ENCODE assay signal across 12 cellular contexts in the genomic region with DNA sequence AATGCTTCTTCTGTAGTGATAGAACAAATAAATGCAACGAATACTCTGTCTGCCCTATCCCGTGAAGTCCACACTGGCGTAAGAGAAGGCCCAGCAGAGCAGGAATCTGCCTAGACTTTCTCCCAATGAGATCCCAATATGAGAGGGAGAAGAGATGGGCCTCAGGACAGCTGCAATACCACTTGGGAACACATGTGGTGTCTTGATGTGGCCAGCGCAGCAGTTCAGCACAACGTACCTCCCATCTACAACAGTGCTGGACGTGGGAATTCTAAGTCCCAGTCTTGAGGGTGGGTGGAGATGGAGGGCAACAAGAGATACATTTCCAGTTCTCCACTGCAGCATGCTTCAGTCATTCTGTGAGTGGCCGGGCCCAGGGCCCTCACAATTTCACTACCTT. TPM values are rescaled to one million over a fixed set of nuclear protein-coding genes. Genes with fewer than 3 reads are reported as not detected.
DNase-seq lines count a peak whose midpoint lies in the region; ATAC-seq, FAIRE-seq and TF ChIP-seq lines count a peak whose summit lies in the region.
"Had no signal": no experiment of that assay in that cellular context is flagged by ENCODE, and none has a peak within 500 bp of the region (broad histone marks: within the 10 kb centered on the region; RNA-seq: fewer than 3 reads in every experiment).

No MANE protein-coding gene starts in this region.

- no peak overlapping the region for H3K4ac ChIP-seq in H1 (replicated peaks; ENCODE audit: insufficient read length, low read depth, low read length)

- H4K91ac ChIP-seq in H1 (replicated peaks; ENCODE audit: insufficient read length, low read length) = no peak overlapping the region

- H4K20me1 ChIP-seq in PC-3 (ENCODE audit: low read length) (no peaks in the 10 kb centered on the region), H1 (replicated peaks in 1 of 2; ENCODE audit: control insufficient read depth in 1 of 2, insufficient read depth in 2 of 2, low read length in 2 of 2) (no peaks in the 10 kb centered on the region)

- no peak overlapping the region for H3K23ac ChIP-seq in H1 (ENCODE audit: insufficient read length)

- BruUV-seq in PC-3 (replicated peaks; lab: Mats Ljungman, UMichigan) = no TSS peak

- TF ChIP-seq EP300 in A549 (IDR thresholded peaks at IDR 0.05) (no peak), H1 (IDR thresholded peaks at IDR 0.05; ENCODE audit: borderline replicate concordance in 1 of 2, low read depth in 2 of 2, low read length in 2 of 2) (no peak), tibial nerve (IDR thresholded peaks at IDR 0.05) (no peak), stomach (IDR thresholded peaks at IDR 0.05) (no peak)

- H3K79me1 ChIP-seq in H1 (ENCODE audit: low read depth, low read length) = no peaks in the 10 kb centered on the region; the same call in 1 of the 2 replicates

- intact Hi-C loops in PC-3 (cut with micrococcal nuclease) (no loop called here), upper lobe of right lung (cut with DNase I) (no loop called here), stomach (cut with DNase I; ENCODE audit: low total_unique reads) (no loop called here)

- H3K4me1 ChIP-seq in A549 (no peaks in the 10 kb centered on the region), PC-3 (ENCODE audit: insufficient read depth, low read length) (no peaks in the 10 kb centered on the region), H1 (replicated peaks in 1 of 4; ENCODE audit: control insufficient read depth in 3 of 4, insufficient read depth in 4 of 4, low read length in 3 of 4) (no peaks in the 10 kb centered on the region), tibial nerve (no peaks in the 10 kb centered on the region), upper lobe of right lung (no peaks in the 10 kb centered on the region), stomach (peaks cover 0 to 8% (median 3%) of the 10 kb centered on the region in 4 donors)

- H3K27ac ChIP-seq in A549 (no peak overlapping the region), PC-3 (ENCODE audit: low read length) (no peak overlapping the region), H1 (ENCODE audit: low read depth, low read length) (no peak overlapping the region), tibial nerve (no peak overlapping the region), upper lobe of right lung (no peak overlapping the region), stomach (no peak overlapping the region)

- H3K36me3 ChIP-seq in PC-3 (ENCODE audit: low read depth, low read length) (no peaks in the 10 kb centered on the region), H1 (ENCODE audit: control insufficient read depth in 2 of 4, insufficient read depth in 4 of 4, low read length in 3 of 4) (no peaks in the 10 kb centered on the region), tibial nerve (no peaks in the 10 kb centered on the region), upper lobe of right lung (no peaks in the 10 kb centered on the region), stomach (peaks cover 0 to 18% (median 16%) of the 10 kb centered on the region in 4 donors)

- TF ChIP-seq RAD21 in A549 (conservative IDR thresholded peaks at IDR 0.05 in 1 of 2, IDR thresholded peaks at IDR 0.05 in 1 of 2) (no peak), H1 (IDR thresholded peaks at IDR 0.05 in 1 of 2, conservative IDR thresholded peaks at IDR 0.05 in 1 of 2; ENCODE audit: low read depth in 2 of 2, low read length in 2 of 2) (no peak; a peak in 2 of 4 replicates)

- H3K79me2 ChIP-seq in PC-3 (ENCODE audit: low read length) (no peaks in the 10 kb centered on the region), H1 (ENCODE audit: control insufficient read depth in 1 of 2, insufficient read depth in 2 of 2, low read length in 2 of 2) (no peaks in the 10 kb centered on the region)

- ATAC-seq in A549 (peak; percentile 73 to 86; a peak in 5 of 6 replicates), PC-3 (peak; percentile 50), upper lobe of right lung (no peak)

- no peak overlapping the region for H3K4me3 ChIP-seq in A549
- H3K4me3 ChIP-seq in PC-3 (ENCODE audit: low read length) = no peak overlapping the region
- H3K4me3 ChIP-seq in H1 (ENCODE audit: extremely low read depth in 1 of 4, insufficient read depth in 2 of 4, low read depth in 3 of 4, low read length in 4 of 4) = no peak overlapping the region
- H3K4me3 ChIP-seq in tibial nerve = no peak overlapping the region
- no peak overlapping the region for H3K4me3 ChIP-seq in upper lobe of right lung
- no peak overlapping the region for H3K4me3 ChIP-seq in stomach

- no peak overlapping the region for H4K5ac ChIP-seq in H1 (ENCODE audit: insufficient read length, low read depth, low read length)

- CTCF ChIA-PET in A549 (lab: Yijun Ruan, JAX) = interaction anchor here (4.0 kb wide), 1 partner anchor 13 kb away, joined by 24 read pairs; no protein-coding TSS in a partner anchor
- CTCF ChIA-PET in PC-3 (lab: Charles Lee) = no interaction called here
- CTCF ChIA-PET in H1 (lab: Charles Lee; ENCODE audit: partially characterized antibody) = interaction anchor here (1.2 to 6.9 kb wide), 2 partner anchors 13 to 27 kb away, joined by 3 to 50 read pairs; no protein-coding TSS in a partner anchor

- H3K9me3 ChIP-seq in A549 = no peaks in the 10 kb centered on the region
- no peaks in the 10 kb centered on the region for H3K9me3 ChIP-seq in PC-3 (ENCODE audit: low read length)
- H3K9me3 ChIP-seq in H1 (ENCODE audit: insufficient read depth in 2 of 2, low read depth in 1 of 2, low read length in 1 of 2) = no peaks in the 10 kb centered on the region
- no peaks in the 10 kb centered on the region for H3K9me3 ChIP-seq in tibial nerve
- H3K9me3 ChIP-seq in upper lobe of right lung = no peaks in the 10 kb centered on the region
- no peaks in the 10 kb centered on the region for H3K9me3 ChIP-seq in stomach

- no peaks in the 10 kb centered on the region for H3F3A ChIP-seq in PC-3 (ENCODE audit: low read length, unreplicated experiment)

- FAIRE-seq in A549 (lab: Jason Lieb, UNC) (no peak), H1 (lab: Jason Lieb, UNC) (peak; percentile 13)

- 27% methylated on average over 7 of the region's 7 CpGs for WGBS in A549 (ENCODE audit: missing lambda C conversion rate)
- 88% methylated on average over 7 of the region's 7 CpGs; no CpG with 5 or more reads in 1 of the 2 experiments for WGBS in H1 (ENCODE audit: extremely low coverage in 1 of 2, insufficient coverage in 1 of 2, insufficient read length in 1 of 2, insufficient replicate concordance in 2 of 2, low coverage in 1 of 2, low lambda C conversion rate in 2 of 2, missing lambda C conversion rate in 1 of 2), 2 experiments
- 71 to 77% methylated on average over 7 of the region's 7 CpGs for WGBS in tibial nerve, 2 donors
- 73 to 85% (median 79%) methylated on average over 7 of the region's 7 CpGs for WGBS in stomach, 5 donors

- H2BK120ac ChIP-seq in H1 (replicated peaks; ENCODE audit: low read depth, low read length) = no peak overlapping the region

- no peak for TF ChIP-seq POLR2A in A549 (IDR thresholded peaks at IDR 0.05; ENCODE audit: low read length)
- TF ChIP-seq POLR2A in H1 (IDR thresholded peaks at IDR 0.05; ENCODE audit: control extremely low read depth in 1 of 2, low read depth in 2 of 2, low read length in 2 of 2) = no peak
- TF ChIP-seq POLR2A in tibial nerve (IDR thresholded peaks at IDR 0.05) = no peak
- no peak for TF ChIP-seq POLR2A in stomach (IDR thresholded peaks at IDR 0.05)

- H3K9ac ChIP-seq in PC-3 (ENCODE audit: low read length) = no peak overlapping the region
- H3K9ac ChIP-seq in H1 (replicated peaks in 1 of 4; ENCODE audit: extremely low read depth in 1 of 4, low read depth in 3 of 4, low read length in 3 of 4) = no peak overlapping the region

- DNase-seq in A549 (ENCODE audit: low read depth in 1 of 2, low spot score in 1 of 2) (peak in 1 of 2 experiments; percentile 9), ELF-1 (ENCODE audit: low read depth, low spot score) (peak; percentile 10), PC-3 (no peak), H1 (ENCODE audit: low read depth in 1 of 2, low spot score in 2 of 2) (no peak), tibial nerve (ENCODE audit: low spot score in 2 of 2) (no peak), upper lobe of right lung (no peak), stomach (no peak)
- DNase-seq in stimulated activated CD4-positive, alpha-beta T cell treated with anti-CD3 and anti-CD28 coated beads, Interleukin-12 subunit alpha, Interleukin-12 subunit beta, amount 100 ng/mL, for 4 hours = no peak
- DNase-seq: AML-193, cerebellar nuclear complex, NCI-H2107, RPMI8226 had no signal

- POLR2A ChIA-PET in A549 (lab: Yijun Ruan, JAX) (no interaction called here), PC-3 (lab: Charles Lee; ENCODE audit: unreplicated experiment) (no interaction called here), H1 (lab: Charles Lee; ENCODE audit: partially characterized antibody) (no interaction called here)

- H4K8ac ChIP-seq in H1 (ENCODE audit: extremely low read depth, insufficient read depth, low read length) = no peak overlapping the region

- no peak overlapping the region for H3K14ac ChIP-seq in H1 (ENCODE audit: insufficient read length)

- no peak for TF ChIP-seq CTCF in A549 (IDR thresholded peaks at IDR 0.05)
- peak; percentile 28; the same call in 1 of the 2 replicates for TF ChIP-seq CTCF in PC-3 (conservative IDR thresholded peaks at IDR 0.05; ENCODE audit: low read depth, low read length)
- peak; percentile 23 to 47 (median 45); a peak in 3 of 4 replicates for TF ChIP-seq CTCF in H1 (IDR thresholded peaks at IDR 0.05; ENCODE audit: control extremely low read depth in 1 of 3, insufficient read depth in 1 of 3, low read depth in 1 of 3, low read length in 3 of 3)
- no peak for TF ChIP-seq CTCF in tibial nerve (IDR thresholded peaks at IDR 0.05)
- no peak for TF ChIP-seq CTCF in upper lobe of right lung (IDR thresholded peaks at IDR 0.05)
- no peak for TF ChIP-seq CTCF in stomach (IDR thresholded peaks at IDR 0.05)

- H3K23me2 ChIP-seq in H1 (ENCODE audit: low read depth, low read length) = no peaks in the 10 kb centered on the region

- no peaks in the 10 kb centered on the region for H3K9me2 ChIP-seq in PC-3 (replicated peaks; ENCODE audit: low read length)

- H3K4me2 ChIP-seq in A549 = no peak overlapping the region
- H3K4me2 ChIP-seq in PC-3 (ENCODE audit: low read length) = no peak overlapping the region
- no peak overlapping the region for H3K4me2 ChIP-seq in H1 (ENCODE audit: insufficient read depth in 1 of 2, low read depth in 2 of 2, low read length in 2 of 2)

- no peak overlapping the region for H3K56ac ChIP-seq in H1 (replicated peaks; ENCODE audit: insufficient read length, low read depth, low read length)

- no peak overlapping the region for H2AK5ac ChIP-seq in H1 (ENCODE audit: low read depth, low read length)

- H3K18ac ChIP-seq in H1 (ENCODE audit: extremely low read depth, low read length) = no peak overlapping the region

- no peak overlapping the region for H2BK5ac ChIP-seq in H1 (ENCODE audit: low read depth, low read length)

- H2BK20ac ChIP-seq in H1 (ENCODE audit: low read length) = no peak overlapping the region

- H3K27me3 ChIP-seq in PC-3 (ENCODE audit: low read length) (peaks cover 84% of the 10 kb centered on the region), H1 (replicated peaks in 1 of 4; ENCODE audit: control insufficient read depth in 3 of 4, extremely low read depth in 1 of 4, insufficient read depth in 3 of 4, low read length in 3 of 4) (no peaks in the 10 kb centered on the region; a peak in 1 of 7 replicates), tibial nerve (peaks cover 0 to 11% of the 10 kb centered on the region in 2 donors), upper lobe of right lung (peaks cover 17% of the 10 kb centered on the region), stomach (peaks cover 3 to 58% (median 6%) of the 10 kb centered on the region in 3 donors)

- no peak overlapping the region for H2BK15ac ChIP-seq in H1 (ENCODE audit: low read length)

- H2AFZ ChIP-seq in PC-3 (ENCODE audit: low read length) (no peak overlapping the region), H1 (ENCODE audit: low read length) (no peak overlapping the region)

- no peak overlapping the region for H2BK12ac ChIP-seq in H1 (ENCODE audit: low read depth, low read length)

RNA-seq across cellular contexts. Expression of a gene that starts 45.8 kb away (rescaled TPM):
- polyA plus RNA-seq in A549 (2011; rRNA removed) (24.7 and 27.9 TPM in 2 replicates), A549 (2017; fragmentation: RNase III; extraction: RNeasy Plus Mini Kit Qiagen cat#74134 plus additional on column Dnase treatment) (24.0 to 25.4 TPM (median 25.0 TPM) in 3 replicates), H1 (2011; rRNA removed) (3.4 and 6.5 TPM in 2 replicates), stomach (1 to 10 TPM; 2.1 to 5.2 (median 3.2) TPM)
- 7.4 and 9.9 TPM in 2 replicates for polyA plus RNA-seq in A549 (2012; cell fraction: cytosol; rRNA removed)
- 5.3 and 6.5 TPM in 2 replicates for polyA plus RNA-seq in A549 (2012; cell fraction: nucleus; rRNA removed)
- polyA minus RNA-seq in A549 (2011; rRNA and poly(A)+ RNA removed) = 26.0 and 27.0 TPM in 2 replicates
- total RNA-seq in PC-3 (2014; rRNA removed) (27.2 and 28.9 TPM in 2 replicates), tibial nerve (1 to 10 TPM; 4.6 to 9.6 (median 6.6) TPM), upper lobe of right lung (5.5 TPM), stomach (10 to 100 TPM in 2 of 5 donors, 1 to 10 TPM in 2, under 1 TPM in 1; 0.29 to 32.1 (median 6.4) TPM)
- 9.9 and 11.8 TPM in 2 replicates for total RNA-seq in H1 (2021; fragmentation: NEBNext Ultra II Directional; extraction: Animal tissue kit (Norgen Biotek cat#: 25700))
- polyA plus RNA-seq in H1 (2011; cell fraction: cytosol; rRNA removed) = 6.7 TPM
- 5.1 TPM for polyA plus RNA-seq in H1 (2011; cell fraction: nucleus; rRNA removed)
- 5.3 to 12.8 TPM (median 8.8 TPM) in 4 replicates for polyA plus RNA-seq in H1 (2012, experiment 1 of 2)
- polyA plus RNA-seq in H1 (2012, experiment 2 of 2) = 0.60 TPM
- 6.0 TPM for polyA plus RNA-seq in H1 (2013, experiment 1 of 2)
- polyA plus RNA-seq in H1 (2013, experiment 2 of 2) = 5.0 TPM
- 12.0 and 26.3 TPM in 2 replicates for polyA minus RNA-seq in H1 (2011; rRNA and poly(A)+ RNA removed)
- 10.3 TPM for polyA minus RNA-seq in H1 (2011; cell fraction: cytosol; rRNA and poly(A)+ RNA removed)
- 6.9 TPM for polyA minus RNA-seq in H1 (2011; cell fraction: nucleus; rRNA and poly(A)+ RNA removed)

Comparison
In these comparisons a context has a peak if more than half of its experiments do, and no peak if none do; other contexts are left out.
1. CTCF ChIP-seq: peak in PC-3 (single experiment) and H1 (3 of 3); none in A549 (single experiment), tibial nerve (0 of 5), upper lobe of right lung (single experiment) and stomach (0 of 7).